Comparison of ENCODE assay signal across 8 cellular contexts in the genomic region with DNA sequence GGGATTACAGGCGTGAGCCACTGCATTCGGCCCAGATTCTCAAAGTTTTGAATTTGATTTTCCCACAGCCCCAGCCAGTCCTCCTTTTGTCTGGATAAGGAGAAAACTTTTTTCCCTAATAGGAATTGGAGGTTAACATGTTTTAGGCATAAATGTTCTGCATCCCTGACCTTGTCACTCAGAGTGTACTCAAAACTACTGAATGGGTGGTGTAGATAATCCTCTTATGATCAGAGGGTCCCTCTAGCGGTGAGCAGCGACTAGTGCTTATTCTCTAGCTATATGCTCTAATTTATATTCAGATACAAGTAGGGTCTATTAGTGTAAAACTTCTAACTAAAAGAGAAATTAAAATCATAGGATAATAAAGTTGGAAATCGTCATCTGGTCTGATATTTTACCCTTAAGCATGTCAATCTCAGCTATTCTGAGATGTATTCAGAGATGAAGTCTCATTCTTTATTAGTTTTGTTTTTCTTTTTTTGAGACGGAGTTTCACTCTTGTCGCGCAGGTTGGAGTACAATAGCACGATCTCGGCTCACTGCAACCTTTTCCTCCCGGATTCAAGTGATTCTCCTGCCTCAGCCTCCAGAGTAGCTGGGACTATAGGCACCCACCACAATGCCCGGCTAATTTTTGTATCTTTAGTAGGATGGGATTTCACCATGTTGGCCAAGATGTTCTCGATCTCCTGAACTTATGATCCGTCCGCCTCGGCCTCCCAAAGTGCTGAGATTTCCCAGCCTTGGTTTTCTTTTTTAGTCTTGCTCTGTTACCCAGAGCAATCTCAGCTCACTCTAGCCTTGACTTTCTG. TPM values are rescaled to one million over a fixed set of nuclear protein-coding genes. Genes with fewer than 3 reads are reported as not detected.
A peak's percentile ranks its signal among the peaks of the same experiment; 100 is the strongest.
DNase-seq lines count a peak whose midpoint lies in the region; ATAC-seq and TF ChIP-seq lines count a peak whose summit lies in the region.

No MANE protein-coding gene starts in this region.

- in situ Hi-C loops in astrocyte of the cerebellum (cut with HindIII; ENCODE audit: low sequenced_read_pairs), result no loop called here

- no peaks in the 10 kb centered on the region for H3K27me3 ChIP-seq in smooth muscle cell (ENCODE audit: low read depth)

- no peaks in the 10 kb centered on the region for H3K9me3 Mint-ChIP-seq in T-helper 1 cell treated with Interleukin-12 subunit alpha and Interleukin-12 subunit beta and Interleukin-4 antibody, amounts not matched to agents 30 μg/mL and 1 μg/mL, for 36 hours

- peak; percentile 41 for ATAC-seq in GM21723 (IDR thresholded peaks at IDR 0.05; ENCODE audit: unreplicated experiment)
- ATAC-seq in GM19395 (IDR thresholded peaks at IDR 0.05; ENCODE audit: unreplicated experiment), result no peak

- no peak overlapping the region for H3K9ac ChIP-seq in smooth muscle cell (ENCODE audit: low read depth)

- H3K4me3 Mint-ChIP-seq in T-helper 1 cell treated with Interleukin-12 subunit alpha and Interleukin-12 subunit beta and Interleukin-4 antibody, amounts not matched to agents 30 μg/mL and 1 μg/mL, for 36 hours, result no peak overlapping the region

- H3F3A ChIP-seq in smooth muscle cell (ENCODE audit: low read depth), result peaks cover 17% of the 10 kb centered on the region

- H3K9me3 ChIP-seq in smooth muscle cell (replicated peaks; ENCODE audit: low read depth), result no peaks in the 10 kb centered on the region

- peaks cover 9% of the 10 kb centered on the region for H3K4me1 ChIP-seq in smooth muscle cell (ENCODE audit: low read depth)

- H3K79me2 ChIP-seq in smooth muscle cell (ENCODE audit: low read depth), result peaks cover 29% of the 10 kb centered on the region

- no peak overlapping the region for H3K27ac ChIP-seq in smooth muscle cell (ENCODE audit: low read depth)

- no peaks in the 10 kb centered on the region for H3K27me3 Mint-ChIP-seq in T-helper 1 cell treated with Interleukin-12 subunit alpha and Interleukin-12 subunit beta and Interleukin-4 antibody, amounts not matched to agents 30 μg/mL and 1 μg/mL, for 36 hours (ENCODE audit: low read depth)

- H3K36me3 ChIP-seq in smooth muscle cell (ENCODE audit: low read depth), result peaks cover 15% of the 10 kb centered on the region

- TF ChIP-seq CTCF in AG09319 (IDR thresholded peaks at IDR 0.05; ENCODE audit: low read depth, low read length), result peak; percentile 88
- TF ChIP-seq CTCF in astrocyte of the cerebellum (IDR thresholded peaks at IDR 0.05; ENCODE audit: low read depth, low read length, missing control alignments), result peak; percentile 91
- TF ChIP-seq CTCF in smooth muscle cell (IDR thresholded peaks at IDR 0.05; ENCODE audit: borderline replicate concordance, insufficient read depth, poor library complexity, severe bottlenecking), result peak; percentile 86

- peaks cover 21% of the 10 kb centered on the region for H3K4me1 Mint-ChIP-seq in T-helper 1 cell treated with Interleukin-12 subunit alpha and Interleukin-12 subunit beta and Interleukin-4 antibody, amounts not matched to agents 30 μg/mL and 1 μg/mL, for 36 hours (ENCODE audit: low read depth)

- no peak overlapping the region for H3K4me2 ChIP-seq in smooth muscle cell

- H3K4me3 ChIP-seq in astrocyte of the cerebellum (ENCODE audit: low read depth, low read length) (no peak overlapping the region), smooth muscle cell (no peak overlapping the region)

- no peaks in the 10 kb centered on the region for H4K20me1 ChIP-seq in smooth muscle cell (ENCODE audit: low read depth)

- no peak overlapping the region for H2AFZ ChIP-seq in smooth muscle cell (ENCODE audit: low read depth)

- DNase-seq in AG09319 (ENCODE audit: extremely low read depth, low read depth) (peak; percentile 60), NCI-H2029 (lab: John Stamatoyannopoulos, UW) (peak; percentile 69), astrocyte of the cerebellum (ENCODE audit: low read depth) (peak; percentile 62), hippocampal formation (lab: John Stamatoyannopoulos, UW) (peak; percentile 6 to 83), smooth muscle cell (lab: John Stamatoyannopoulos, UW; ENCODE audit: unreplicated experiment) (no peak)

- H3K36me3 Mint-ChIP-seq in T-helper 1 cell treated with Interleukin-12 subunit alpha and Interleukin-12 subunit beta and Interleukin-4 antibody, amounts not matched to agents 30 μg/mL and 1 μg/mL, for 36 hours (ENCODE audit: low read depth), result peaks cover 19% of the 10 kb centered on the region

- WGBS in smooth muscle cell (ENCODE audit: low lambda C conversion rate), result 75% methylated on average over 16 of the region's 16 CpGs

- peak overlapping the region; percentile 20 for H3K27ac Mint-ChIP-seq in T-helper 1 cell treated with Interleukin-12 subunit alpha and Interleukin-12 subunit beta and Interleukin-4 antibody, amounts not matched to agents 30 μg/mL and 1 μg/mL, for 36 hours

RNA-seq across cellular contexts. Expression of gene PSMD4, which starts 2.7 kb away (rescaled TPM):
- total RNA-seq in smooth muscle cell, result 97.2 and 109 TPM in 2 replicates
- 192 and 198 TPM in 2 replicates for polyA plus RNA-seq in smooth muscle cell

RNA-seq across cellular contexts. Expression of gene ZNF687, which starts 30.2 kb away (rescaled TPM):
- 10.7 and 13.1 TPM in 2 replicates for total RNA-seq in smooth muscle cell
- polyA plus RNA-seq in smooth muscle cell, result 2.4 and 4.2 TPM in 2 replicates

RNA-seq across cellular contexts. Expression of gene PIP5K1A, which starts 53.5 kb away (rescaled TPM):
- total RNA-seq in smooth muscle cell, result 54.6 and 78.2 TPM in 2 replicates
- polyA plus RNA-seq in smooth muscle cell, result 24.1 and 25.8 TPM in 2 replicates
